In the genomic region with DNA sequence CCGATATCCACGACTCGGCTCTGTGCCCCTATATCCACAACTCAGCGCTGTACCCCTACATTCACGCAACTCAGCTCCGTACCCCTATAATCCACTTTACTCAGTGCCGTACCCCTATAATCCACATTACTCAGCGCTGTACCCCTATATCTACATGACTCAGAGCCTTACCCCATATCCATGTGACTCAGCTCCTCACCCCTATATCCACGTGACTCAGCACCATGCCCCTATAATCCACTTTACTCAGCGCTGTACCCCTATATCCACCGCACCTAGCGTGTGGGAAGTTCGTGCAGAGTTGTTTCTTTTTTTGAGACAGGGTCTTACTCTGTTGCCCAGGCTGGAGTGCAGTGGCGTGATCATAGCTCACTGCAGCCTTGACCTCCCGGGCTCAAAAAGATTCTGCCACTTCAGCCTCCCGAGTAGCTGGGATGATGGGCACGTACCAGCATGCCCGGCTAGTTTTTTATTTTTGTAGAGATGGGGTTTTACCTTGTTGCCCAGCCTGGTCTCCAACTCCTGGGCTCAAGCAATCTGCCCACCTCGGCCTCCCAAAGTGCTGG, we compare ENCODE assay signal across 16 cellular contexts. TPM values are rescaled to one million over a fixed set of nuclear protein-coding genes. Genes with fewer than 3 reads are reported as not detected.
DNase-seq lines count a peak whose midpoint lies in the region; ATAC-seq and TF ChIP-seq lines count a peak whose summit lies in the region.
"Had no signal": no experiment of that assay in that cellular context is flagged by ENCODE, and none has a peak within 500 bp of the region (broad histone marks: within the 10 kb centered on the region; RNA-seq: fewer than 3 reads in every experiment).

No MANE protein-coding gene starts in this region.

- POLR2A ChIA-PET in activated naive CD8-positive, alpha-beta T cell treated with anti-CD3 and anti-CD28 coated beads, Interleukin-2, amount 10 ng/mL, durations not matched to agents 7 days and 5 days (lab: Charles Lee) = no interaction called here
- POLR2A ChIA-PET in WTC11 (lab: Charles Lee) = interaction anchor here (1.5 kb wide), 1 partner anchor 17 kb away, joined by 4 read pairs; a partner anchor contains a TSS

- H3K36me3 ChIP-seq in tibial artery = peaks cover 0 to 51% (median 46%) of the 10 kb centered on the region in 3 donors
- no peaks in the 10 kb centered on the region for H3K36me3 ChIP-seq in uterus
- H3K36me3 ChIP-seq: BE2C had no signal

- DNase-seq in activated naive CD8-positive, alpha-beta T cell treated with anti-CD3 and anti-CD28 coated beads, Interleukin-2, amount 10 ng/mL, durations not matched to agents 7 days and 5 days = no peak
- no peak for DNase-seq in activated naive CD8-positive, alpha-beta T cell treated with anti-CD3 and anti-CD28 coated beads for 36 hours
- DNase-seq in WTC11 (ENCODE audit: low spot score) = no peak
- DNase-seq in memory B cell (ENCODE audit: low spot score in 2 of 2) = no peak
- no peak for DNase-seq in tibial artery
- DNase-seq in iPS-NIHi11 (ENCODE audit: low spot score) = no peak
- no peak for DNase-seq in uterus
- DNase-seq: BE2C, foreskin melanocyte, NCI-H146, NCI-H2171, NCI-H526 treated with DMSO at 0.1 percent for 48 hours, upper lobe of left lung had no signal

- H3K27me3 ChIP-seq in tibial artery (no peaks in the 10 kb centered on the region), uterus (no peaks in the 10 kb centered on the region)
- H3K27me3 ChIP-seq: BE2C, upper lobe of left lung had no signal

- CTCF ChIA-PET in WTC11 (lab: Charles Lee) = interaction anchor here (0.8 to 3.1 kb wide), 3 partner anchors 17 to 40 kb away, joined by 3 to 13 read pairs (median 4); no protein-coding TSS in a partner anchor

- no peaks in the 10 kb centered on the region for H3K27me3 Mint-ChIP-seq in activated naive CD8-positive, alpha-beta T cell treated with anti-CD3 and anti-CD28 coated beads, Interleukin-2, amount 10 ng/mL, durations not matched to agents 7 days and 5 days
- no peaks in the 10 kb centered on the region for H3K27me3 Mint-ChIP-seq in activated naive CD8-positive, alpha-beta T cell treated with anti-CD3 and anti-CD28 coated beads for 36 hours
- no peaks in the 10 kb centered on the region for H3K27me3 Mint-ChIP-seq in WTC11 (ENCODE audit: low read depth)
- no peaks in the 10 kb centered on the region for H3K27me3 Mint-ChIP-seq in memory B cell

- H3K4me1 ChIP-seq in tibial artery (peaks cover 0 to 36% (median 17%) of the 10 kb centered on the region in 4 donors), uterus (no peaks in the 10 kb centered on the region)

- H3K27ac Mint-ChIP-seq in activated naive CD8-positive, alpha-beta T cell treated with anti-CD3 and anti-CD28 coated beads, Interleukin-2, amount 10 ng/mL, durations not matched to agents 7 days and 5 days = peak overlapping the region; percentile 6
- no peak overlapping the region for H3K27ac Mint-ChIP-seq in activated naive CD8-positive, alpha-beta T cell treated with anti-CD3 and anti-CD28 coated beads for 36 hours
- H3K27ac Mint-ChIP-seq in WTC11 (peak overlapping the region; percentile 73; the same call in 1 of the 2 replicates), memory B cell (peak overlapping the region; percentile 14)

- intact Hi-C loops in tibial artery (cut with DNase I; ENCODE audit: low total_unique reads) = no loop called here
- intact Hi-C loops in uterus (cut with DNase I; ENCODE audit: low total_unique reads) = no loop called here

- no peak for TF ChIP-seq POLR2A in uterus (IDR thresholded peaks at IDR 0.05)

- H3K9me3 ChIP-seq in tibial artery (no peaks in the 10 kb centered on the region), uterus (no peaks in the 10 kb centered on the region)
- H3K9me3 ChIP-seq: BE2C, upper lobe of left lung had no signal

- H3K36me3 Mint-ChIP-seq in activated naive CD8-positive, alpha-beta T cell treated with anti-CD3 and anti-CD28 coated beads, Interleukin-2, amount 10 ng/mL, durations not matched to agents 7 days and 5 days = peaks cover 4% of the 10 kb centered on the region
- H3K36me3 Mint-ChIP-seq in activated naive CD8-positive, alpha-beta T cell treated with anti-CD3 and anti-CD28 coated beads for 36 hours = peaks cover 5% of the 10 kb centered on the region
- H3K36me3 Mint-ChIP-seq in WTC11 (peaks cover 10% of the 10 kb centered on the region; the same call in 1 of the 2 replicates), memory B cell (peaks cover 27% of the 10 kb centered on the region)

- TF ChIP-seq CTCF in WTC11 (IDR thresholded peaks at IDR 0.05) (no peak), tibial artery (IDR thresholded peaks at IDR 0.05) (no peak), uterus (IDR thresholded peaks at IDR 0.05) (no peak)

- H3K4me1 Mint-ChIP-seq in activated naive CD8-positive, alpha-beta T cell treated with anti-CD3 and anti-CD28 coated beads, Interleukin-2, amount 10 ng/mL, durations not matched to agents 7 days and 5 days = peaks cover 3% of the 10 kb centered on the region
- no peaks in the 10 kb centered on the region for H3K4me1 Mint-ChIP-seq in activated naive CD8-positive, alpha-beta T cell treated with anti-CD3 and anti-CD28 coated beads for 36 hours
- H3K4me1 Mint-ChIP-seq in WTC11 (peaks cover 16% of the 10 kb centered on the region), memory B cell (peaks cover 6% of the 10 kb centered on the region)

- no peak for ATAC-seq in activated naive CD8-positive, alpha-beta T cell treated with anti-CD3 and anti-CD28 coated beads, Interleukin-2, amount 10 ng/mL, durations not matched to agents 7 days and 5 days (ENCODE audit: low read depth)
- ATAC-seq in WTC11 = no peak
- ATAC-seq in memory B cell (ENCODE audit: low read depth) = no peak
- no peak for ATAC-seq in HG02759 (IDR thresholded peaks at IDR 0.05; ENCODE audit: unreplicated experiment)
- ATAC-seq: stimulated activated effector memory CD8-positive, alpha-beta T cell treated with anti-CD3 and anti-CD28 coated beads, Interleukin-12 subunit alpha, Interleukin-12 subunit beta, amount 100 ng/mL, for 72 hours had no signal

- H3K4me3 ChIP-seq in tibial artery (no peak overlapping the region), uterus (no peak overlapping the region)
- H3K4me3 ChIP-seq: upper lobe of left lung had no signal

- no peaks in the 10 kb centered on the region for H3K9me3 Mint-ChIP-seq in activated naive CD8-positive, alpha-beta T cell treated with anti-CD3 and anti-CD28 coated beads, Interleukin-2, amount 10 ng/mL, durations not matched to agents 7 days and 5 days
- no peaks in the 10 kb centered on the region for H3K9me3 Mint-ChIP-seq in activated naive CD8-positive, alpha-beta T cell treated with anti-CD3 and anti-CD28 coated beads for 36 hours
- no peaks in the 10 kb centered on the region for H3K9me3 Mint-ChIP-seq in WTC11
- no peaks in the 10 kb centered on the region for H3K9me3 Mint-ChIP-seq in memory B cell
- H3K9me3 Mint-ChIP-seq: activated T-helper 2 cell treated with anti-CD3 and anti-CD28 coated beads, Interferon-gamma antibody, Interleukin-2, Interleukin-4, amounts not matched to agents 10 μg/mL and 5 μg/mL and 100 μg/mL, durations not matched to agents 14 hours and 24 hours and 36 hours; stimulated activated effector memory CD8-positive, alpha-beta T cell treated with anti-CD3 and anti-CD28 coated beads, Interleukin-12 subunit alpha, Interleukin-12 subunit beta, amount 100 ng/mL, for 72 hours had no signal

- H3K27ac ChIP-seq in tibial artery = peak overlapping the region; percentile 64 to 71
- no peak overlapping the region for H3K27ac ChIP-seq in uterus

- no peak overlapping the region for H3K4me3 Mint-ChIP-seq in activated naive CD8-positive, alpha-beta T cell treated with anti-CD3 and anti-CD28 coated beads, Interleukin-2, amount 10 ng/mL, durations not matched to agents 7 days and 5 days
- no peak overlapping the region for H3K4me3 Mint-ChIP-seq in activated naive CD8-positive, alpha-beta T cell treated with anti-CD3 and anti-CD28 coated beads for 36 hours
- no peak overlapping the region for H3K4me3 Mint-ChIP-seq in WTC11
- H3K4me3 Mint-ChIP-seq in memory B cell = no peak overlapping the region
- H3K4me3 Mint-ChIP-seq: stimulated activated effector memory CD8-positive, alpha-beta T cell treated with anti-CD3 and anti-CD28 coated beads, Interleukin-12 subunit alpha, Interleukin-12 subunit beta, amount 100 ng/mL, for 72 hours had no signal

TF ChIP-seq in WTC11, 78 proteins besides CTCF, POLR2A, EP300 and RAD21 (continues in another document):
- no peak for TF ChIP-seq RELA (CRISPR knock-in tag; IDR thresholded peaks at IDR 0.05; ENCODE audit: borderline replicate concordance)
- no peak for TF ChIP-seq MXD4 (CRISPR knock-in tag; IDR thresholded peaks at IDR 0.05; ENCODE audit: borderline replicate concordance)
- TF ChIP-seq, protein P1, sequence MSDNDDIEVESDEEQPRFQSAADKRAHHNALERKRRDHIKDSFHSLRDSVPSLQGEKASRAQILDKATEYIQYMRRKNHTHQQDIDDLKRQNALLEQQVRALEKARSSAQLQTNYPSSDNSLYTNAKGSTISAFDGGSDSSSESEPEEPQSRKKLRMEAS (CRISPR knock-in tag; IDR thresholded peaks at IDR 0.05) = no peak
- no peak for TF ChIP-seq EMX1 (CRISPR knock-in tag; IDR thresholded peaks at IDR 0.05)
- no peak for TF ChIP-seq TCF7 (CRISPR knock-in tag; IDR thresholded peaks at IDR 0.05; ENCODE audit: low read depth)
- peak; percentile 60; the same call in 1 of the 2 replicates for TF ChIP-seq ZNF121 (CRISPR knock-in tag; IDR thresholded peaks at IDR 0.05)

RNA-seq across cellular contexts. Expression of a gene that starts 17.4 kb away (rescaled TPM):
- total RNA-seq in activated naive CD8-positive, alpha-beta T cell treated with anti-CD3 and anti-CD28 coated beads, Interleukin-2, amount 10 ng/mL, durations not matched to agents 7 days and 5 days = 1 to 10 TPM; 8.2 to 8.7 TPM
- total RNA-seq in activated naive CD8-positive, alpha-beta T cell treated with anti-CD3 and anti-CD28 coated beads for 36 hours = 10 to 100 TPM; 11.0 to 11.6 TPM
- total RNA-seq in WTC11 (2021) = 7.8 to 9.0 TPM (median 8.8 TPM) in 3 replicates
- total RNA-seq in uterus = 10 to 100 TPM; 15.6 to 25.5 (median 19.7) TPM

RNA-seq across cellular contexts. Expression of a gene that starts 17.5 kb away (rescaled TPM):
- 10 to 100 TPM; 69.9 to 70.3 TPM for total RNA-seq in activated naive CD8-positive, alpha-beta T cell treated with anti-CD3 and anti-CD28 coated beads, Interleukin-2, amount 10 ng/mL, durations not matched to agents 7 days and 5 days
- 10 to 100 TPM; 23.7 to 27.0 TPM for total RNA-seq in activated naive CD8-positive, alpha-beta T cell treated with anti-CD3 and anti-CD28 coated beads for 36 hours
- total RNA-seq in WTC11 (2021) (16.3 to 24.1 TPM (median 17.5 TPM) in 3 replicates), uterus (10 to 100 TPM; 25.4 to 88.0 (median 39.9) TPM)

Comparison
In these comparisons a context has a peak if more than half of its experiments do, and no peak if none do; other contexts are left out.
1. H3K27ac ChIP-seq: peak in tibial artery (2 of 2); none in uterus (0 of 2).